ENCODE assay signal across 8 cellular contexts in the genomic region with DNA sequence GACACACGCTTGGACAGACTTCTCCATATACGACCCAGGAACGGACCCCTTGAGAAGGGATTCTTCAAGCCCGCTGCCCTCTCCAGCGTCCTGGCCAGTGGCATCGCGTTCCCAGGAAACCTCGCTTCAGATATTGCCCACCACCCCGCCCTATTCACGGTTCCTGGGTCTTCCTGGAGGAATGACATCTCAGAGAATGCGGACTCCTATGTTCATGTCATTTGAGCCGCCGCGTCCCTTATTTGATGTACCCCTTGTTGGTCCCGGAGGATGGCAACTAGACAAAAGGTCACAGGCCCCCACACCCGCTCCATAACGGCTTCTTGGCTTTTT. TPM values are rescaled to one million over a fixed set of nuclear protein-coding genes. Genes with fewer than 3 reads are reported as not detected.
DNase-seq lines count a peak whose midpoint lies in the region; ATAC-seq and TF ChIP-seq lines count a peak whose summit lies in the region.

No MANE protein-coding gene starts in this region.

- no peak for TF ChIP-seq CTCF in H9 (conservative IDR thresholded peaks at IDR 0.05)
- no peak for TF ChIP-seq CTCF in SK-N-SH (IDR thresholded peaks at IDR 0.05)
- TF ChIP-seq CTCF in fibroblast of lung (conservative IDR thresholded peaks at IDR 0.05 in 1 of 2, IDR thresholded peaks at IDR 0.05 in 1 of 2; ENCODE audit: low read depth in 1 of 2, low read length in 2 of 2) = no peak
- TF ChIP-seq CTCF in prostate gland (IDR thresholded peaks at IDR 0.05) = no peak

- no peak overlapping the region for H3K18ac ChIP-seq in H9 (ENCODE audit: insufficient read length, low read depth, low read length)

- H3K4me2 ChIP-seq in H9 (ENCODE audit: insufficient read depth, insufficient read length, low read length) (peak overlapping the region; percentile 89), SK-N-SH (peak overlapping the region; percentile 97), fibroblast of lung (ENCODE audit: extremely low read depth, insufficient read depth, low read length) (peak overlapping the region; percentile 98)

- H3K4me3 Mint-ChIP-seq in H9 = peak overlapping the region; percentile 89 to 95

- H4K20me1 ChIP-seq in H9 (ENCODE audit: control insufficient read depth, insufficient read depth, insufficient read length) = no peaks in the 10 kb centered on the region
- H4K20me1 ChIP-seq in SK-N-SH (ENCODE audit: insufficient read depth) = peaks cover 18% of the 10 kb centered on the region; the same call in 1 of the 2 replicates
- H4K20me1 ChIP-seq in fibroblast of lung (ENCODE audit: control insufficient read depth, extremely low read depth, insufficient read depth, low read length) = no peaks in the 10 kb centered on the region

- H3F3A ChIP-seq in SK-N-SH (replicated peaks; ENCODE audit: insufficient read depth) = no peaks in the 10 kb centered on the region

- no peak overlapping the region for H2AK5ac ChIP-seq in H9 (ENCODE audit: insufficient read length, low read length)

- no peak overlapping the region for H2BK12ac ChIP-seq in H9 (ENCODE audit: insufficient read length, low read depth, low read length)

- WGBS in H9 (ENCODE audit: extremely low coverage, insufficient read length, low lambda C conversion rate) = no CpG with 5 or more reads among the region's 17 CpGs
- 6% methylated on average over 4 of the region's 17 CpGs for WGBS in SK-N-SH (ENCODE audit: low lambda C conversion rate)
- WGBS in prostate gland = 1% methylated on average over 17 of the region's 17 CpGs

- no peak overlapping the region for H4K5ac ChIP-seq in H9 (ENCODE audit: insufficient read length, low read depth, low read length)

- H3K23me2 ChIP-seq in H9 (ENCODE audit: insufficient read length, low read depth, low read length, poor library complexity, severe bottlenecking) = peaks cover 7% of the 10 kb centered on the region

- H2AFZ ChIP-seq in H9 (ENCODE audit: low read length) (no peak overlapping the region), SK-N-SH (ENCODE audit: low read depth) (peak overlapping the region; percentile 100), fibroblast of lung (ENCODE audit: low read length) (peak overlapping the region; percentile 100)

- ATAC-seq in GM19455 (IDR thresholded peaks at IDR 0.05; ENCODE audit: unreplicated experiment) = no peak
- no peak for ATAC-seq in HG03457 (IDR thresholded peaks at IDR 0.05; ENCODE audit: unreplicated experiment)

- H3K56ac ChIP-seq in H9 (ENCODE audit: insufficient read length, low read depth, low read length) = no peak overlapping the region

- H3K79me2 ChIP-seq in H9 (ENCODE audit: insufficient read depth, low read length) (peaks cover 8% of the 10 kb centered on the region), SK-N-SH (ENCODE audit: insufficient read depth) (peaks cover 43% of the 10 kb centered on the region), fibroblast of lung (ENCODE audit: control insufficient read depth, insufficient read depth, low read length) (peaks cover 35% of the 10 kb centered on the region)

- H3K4me3 ChIP-seq in SK-N-SH (ENCODE audit: low read depth in 2 of 2, low read length in 1 of 2) (peak overlapping the region; percentile 89 to 94), fibroblast of lung (replicated peaks in 1 of 4; ENCODE audit: control extremely low read depth in 1 of 4, insufficient read depth in 1 of 4, low read depth in 3 of 4, low read length in 4 of 4) (peak overlapping the region; percentile 59 to 95 (median 92)), prostate gland (peak overlapping the region; percentile 64 to 83)

- DNase-seq in H9 = no peak
- DNase-seq in SK-N-SH = peak; percentile 63
- no peak for DNase-seq in fibroblast of lung (ENCODE audit: low read depth in 2 of 2)
- DNase-seq in prostate gland (ENCODE audit: low spot score) = no peak
- DNase-seq in NCI-H2196 (lab: John Stamatoyannopoulos, UW; ENCODE audit: unreplicated experiment) = no peak
- DNase-seq in T1000 (lab: John Stamatoyannopoulos, UW) = no peak

- intact Hi-C loops in prostate gland (cut with DNase I) = no loop called here

- H3K14ac ChIP-seq in H9 (ENCODE audit: insufficient read depth, low read length) = no peak overlapping the region

- H3K27me3 Mint-ChIP-seq in H9 (ENCODE audit: low read depth) = peaks cover 36% of the 10 kb centered on the region

- no peaks in the 10 kb centered on the region for H3K79me1 ChIP-seq in H9 (ENCODE audit: insufficient read depth, low read depth, low read length, poor library complexity, severe bottlenecking)

- H3K27me3 ChIP-seq in H9 (ENCODE audit: insufficient read depth, low read length) (peaks cover 8% of the 10 kb centered on the region; the same call in 1 of the 2 replicates), SK-N-SH (ENCODE audit: insufficient read depth) (no peaks in the 10 kb centered on the region), fibroblast of lung (ENCODE audit: control insufficient read depth, insufficient read depth, low read length) (peaks cover 3% of the 10 kb centered on the region), prostate gland (replicated peaks; ENCODE audit: insufficient read depth) (no peaks in the 10 kb centered on the region)

- H3K27ac ChIP-seq in H9 (ENCODE audit: insufficient read length, low read depth, low read length) = no peak overlapping the region
- H3K27ac ChIP-seq in SK-N-SH (ENCODE audit: low read depth in 2 of 2, low read length in 1 of 2) = peak overlapping the region; percentile 26 to 45; a peak in 2 of 4 replicates
- H3K27ac ChIP-seq in fibroblast of lung (ENCODE audit: insufficient read depth, low read length) = peak overlapping the region; percentile 14
- H3K27ac ChIP-seq in prostate gland = peak overlapping the region; percentile 79 to 80

- H3K4me1 Mint-ChIP-seq in H9 = peaks cover 12 to 17% of the 10 kb centered on the region in 2 experiments

- peaks cover 3% of the 10 kb centered on the region in 2 experiments; a peak in 3 of 5 replicates for H3K9me3 Mint-ChIP-seq in H9

- H3K4me1 ChIP-seq in H9 (ENCODE audit: insufficient read depth, low read length) (no peaks in the 10 kb centered on the region; the same call in 1 of the 2 replicates), SK-N-SH (ENCODE audit: control insufficient read depth in 1 of 2, insufficient read depth in 2 of 2, low read depth in 1 of 2, low read length in 1 of 2) (peaks cover 10 to 11% of the 10 kb centered on the region in 2 experiments; a peak in 3 of 4 replicates), fibroblast of lung (ENCODE audit: control insufficient read depth, extremely low read depth, insufficient read depth, low read length) (no peaks in the 10 kb centered on the region), prostate gland (replicated peaks) (peaks cover 3% of the 10 kb centered on the region)

- H3K23ac ChIP-seq in H9 (ENCODE audit: insufficient read length, low read depth, low read length) = no peak overlapping the region

- no peak overlapping the region for H3K4ac ChIP-seq in H9 (ENCODE audit: low read depth, low read length)

- H2BK20ac ChIP-seq in H9 (ENCODE audit: low read depth, low read length, poor library complexity, severe bottlenecking) = no peak overlapping the region

- H4K8ac ChIP-seq in H9 (replicated peaks; ENCODE audit: insufficient read length, low read depth, low read length) = no peak overlapping the region

- peak overlapping the region in 1 of 3 experiments; percentile 74; a peak in 1 of 7 replicates for H3K27ac Mint-ChIP-seq in H9

- POLR2A ChIA-PET in SK-N-SH (lab: Yijun Ruan, JAX) = no interaction called here

- no peaks in the 10 kb centered on the region for H3K36me3 ChIP-seq in SK-N-SH (replicated peaks in 1 of 2; ENCODE audit: control insufficient read depth in 1 of 2, insufficient read depth in 2 of 2, low read length in 1 of 2)
- H3K36me3 ChIP-seq in fibroblast of lung (ENCODE audit: control insufficient read depth, insufficient read depth, low read length) = no peaks in the 10 kb centered on the region
- no peaks in the 10 kb centered on the region for H3K36me3 ChIP-seq in prostate gland

- no peak for TF ChIP-seq EP300 in SK-N-SH (IDR thresholded peaks at IDR 0.05; ENCODE audit: borderline replicate concordance in 1 of 2, low read depth in 1 of 2, low read length in 1 of 2)

- no peak overlapping the region for H3K9ac ChIP-seq in H9 (ENCODE audit: extremely low read depth, insufficient read length, low read length)
- H3K9ac ChIP-seq in SK-N-SH = peak overlapping the region; percentile 79
- peak overlapping the region; percentile 59 for H3K9ac ChIP-seq in fibroblast of lung (ENCODE audit: insufficient read depth, low read length)

- H3T11ph ChIP-seq in H9 (ENCODE audit: low read length) = no peak overlapping the region

- TF ChIP-seq RAD21 in SK-N-SH (IDR thresholded peaks at IDR 0.05; ENCODE audit: low read length) = no peak

- no peak overlapping the region for H2BK15ac ChIP-seq in H9 (ENCODE audit: low read depth, low read length)

- CTCF ChIA-PET in SK-N-SH (lab: Yijun Ruan, JAX) = interaction anchor here (1.0 to 4.3 kb wide), 4 partner anchors 11 to 200 kb away, joined by 3 to 22 read pairs (median 12); partner anchors contain the start of gene DDX18

- H3K9me2 ChIP-seq in SK-N-SH = no peaks in the 10 kb centered on the region

- no peak overlapping the region for H2BK120ac ChIP-seq in H9 (ENCODE audit: low read depth, low read length, poor library complexity, severe bottlenecking)

- H3K9me3 ChIP-seq in H9 (ENCODE audit: control insufficient read depth, low read depth, low read length) (no peaks in the 10 kb centered on the region), SK-N-SH (no peaks in the 10 kb centered on the region), fibroblast of lung (ENCODE audit: control insufficient read depth, insufficient read depth, low read depth, low read length) (no peaks in the 10 kb centered on the region), prostate gland (no peaks in the 10 kb centered on the region)

- H3K36me3 Mint-ChIP-seq in H9 (ENCODE audit: insufficient read depth in 1 of 3, low read depth in 3 of 3) = no peaks in the 10 kb centered on the region

- H2BK5ac ChIP-seq in H9 (ENCODE audit: insufficient read length, low read length) = no peak overlapping the region

- no peak overlapping the region for H4K91ac ChIP-seq in H9 (ENCODE audit: insufficient read length, low read depth, low read length)

- no peak for TF ChIP-seq POLR2A in prostate gland (IDR thresholded peaks at IDR 0.05)

TF ChIP-seq in SK-N-SH, 30 proteins besides CTCF, POLR2A, EP300 and RAD21:
- peak; percentile 9; the same call in 1 of the 2 replicates for TF ChIP-seq MXI1 (IDR thresholded peaks at IDR 0.05; ENCODE audit: low read depth, low read length)
- no peak for TF ChIP-seq CHD2 (IDR thresholded peaks at IDR 0.05; ENCODE audit: low read length, partially characterized antibody)

RNA-seq across cellular contexts. Expression of gene CCDC93, which starts 0.6 kb away (rescaled TPM):
- 16.4 and 16.9 TPM in 2 replicates for total RNA-seq in H9 (2021)
- 11.7 and 15.0 TPM in 2 replicates for polyA plus RNA-seq in SK-N-SH (2012; rRNA removed)
- 8.8 and 10.1 TPM in 2 replicates for polyA plus RNA-seq in SK-N-SH (2012; cell fraction: cytosol; rRNA removed)
- 33.5 and 50.3 TPM in 2 replicates for polyA plus RNA-seq in SK-N-SH (2012; cell fraction: nucleus; rRNA removed)
- total RNA-seq in fibroblast of lung = 24.4 and 32.0 TPM in 2 replicates
- 13.2 and 15.1 TPM in 2 replicates for polyA plus RNA-seq in fibroblast of lung
- polyA plus RNA-seq in fibroblast of lung (2012) = 8.2 and 11.3 TPM in 2 replicates
- 5.5 and 5.7 TPM in 2 replicates for polyA minus RNA-seq in fibroblast of lung (ENCODE audit: low replicate concordance)
- total RNA-seq in prostate gland = 10 to 100 TPM in 1 of 2 donors, 1 to 10 TPM in 1; 9.6 to 39.8 TPM
